ENCODE assay signal across 17 cellular contexts in the genomic region with DNA sequence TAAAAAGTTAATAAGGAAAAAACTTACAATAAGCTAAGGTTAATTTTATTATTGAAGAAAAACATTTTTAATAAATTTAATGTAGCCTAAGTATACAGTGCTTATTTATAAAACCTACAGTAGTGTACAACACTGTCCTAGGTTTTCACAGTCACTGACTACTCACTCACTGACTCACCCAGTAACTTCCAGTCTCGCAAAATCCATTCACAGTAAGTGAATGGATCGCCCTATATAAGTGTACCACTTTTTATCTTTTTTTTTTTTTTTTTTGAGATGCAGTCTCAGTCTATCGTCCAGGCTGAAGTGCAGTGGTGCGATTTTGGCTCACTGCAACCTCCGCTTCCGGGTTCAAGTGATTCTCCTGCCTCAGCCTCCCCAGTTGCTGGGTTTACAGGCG. TPM values are rescaled to one million over a fixed set of nuclear protein-coding genes. Genes with fewer than 3 reads are reported as not detected.
DNase-seq lines count a peak whose midpoint lies in the region; FAIRE-seq and TF ChIP-seq lines count a peak whose summit lies in the region.
"Had no signal": no experiment of that assay in that cellular context is flagged by ENCODE, and none has a peak within 500 bp of the region (broad histone marks: within the 10 kb centered on the region; RNA-seq: fewer than 3 reads in every experiment).

No MANE protein-coding gene starts in this region.

- 0 out of 2 replicates have a peak overlapping the region, but pooled peaks have one; percentile 15 for H3K27ac Mint-ChIP-seq in HFFc6
- H3K27ac Mint-ChIP-seq in nephron progenitor cell = no peak overlapping the region
- H3K27ac Mint-ChIP-seq: mesothelial cell of epicardium had no signal

- DNase-seq in HFFc6 (peak; percentile 37), NB4 (ENCODE audit: low read depth) (peak; percentile 52), brain microvascular endothelial cell (peak; percentile 53), kidney epithelial cell (ENCODE audit: low read depth) (peak; percentile 4), H7 (no peak), nephron progenitor cell (no peak), small intestine (no peak)
- DNase-seq: activated CD4-positive, CD25-positive, alpha-beta regulatory T cell treated with anti-CD3 and anti-CD28 coated beads, Interleukin-2, amount 50 U/mL, for 72 hours; activated CD8-positive, alpha-beta memory T cell treated with anti-CD3 and anti-CD28 coated beads, Interleukin-2, amount 50 U/mL, for 48 hours; activated naive CD4-positive, alpha-beta T cell treated with anti-CD3 and anti-CD28 coated beads, Interleukin-2, amount 10 ng/mL, durations not matched to agents 7 days and 5 days; DMS 273 treated with DMSO at 0.1 percent for 48 hours; effector memory CD4-positive, alpha-beta T cell; NCI-H2029; NCI-H524 treated with DMSO at 0.1 percent for 48 hours; right lobe of liver; T-cell had no signal

- TF ChIP-seq CTCF in HFFc6 (IDR thresholded peaks at IDR 0.05) (no peak), NB4 (IDR thresholded peaks at IDR 0.05; ENCODE audit: low read depth, low read length) (no peak), brain microvascular endothelial cell (IDR thresholded peaks at IDR 0.05; ENCODE audit: low read depth, low read length, missing control alignments) (no peak), kidney epithelial cell (IDR thresholded peaks at IDR 0.05; ENCODE audit: insufficient read depth, low read length, poor library complexity, severe bottlenecking) (no peak), nephron progenitor cell (IDR thresholded peaks at IDR 0.05) (no peak)

- no peaks in the 10 kb centered on the region for H3K4me1 ChIP-seq in small intestine (ENCODE audit: control insufficient read depth in 2 of 2, insufficient read depth in 1 of 2, low read depth in 1 of 2, low read length in 1 of 2)
- H3K4me1 ChIP-seq: right lobe of liver had no signal

- no peaks in the 10 kb centered on the region for H3K27me3 Mint-ChIP-seq in HFFc6 (ENCODE audit: insufficient read depth)
- H3K27me3 Mint-ChIP-seq in nephron progenitor cell (ENCODE audit: low read depth, poor library complexity) = no peaks in the 10 kb centered on the region
- H3K27me3 Mint-ChIP-seq: activated naive CD4-positive, alpha-beta T cell treated with anti-CD3 and anti-CD28 coated beads, Interleukin-2, amount 10 ng/mL, durations not matched to agents 7 days and 5 days; T-cell had no signal

- FAIRE-seq in small intestine (lab: Jason Lieb, UNC) = no peak

- H3K4me3 Mint-ChIP-seq in HFFc6 = no peak overlapping the region
- no peak overlapping the region for H3K4me3 Mint-ChIP-seq in nephron progenitor cell
- H3K4me3 Mint-ChIP-seq: activated naive CD4-positive, alpha-beta T cell treated with anti-CD3 and anti-CD28 coated beads, Interleukin-2, amount 10 ng/mL, durations not matched to agents 7 days and 5 days; mesothelial cell of epicardium; T-cell had no signal

- in situ Hi-C loops in brain microvascular endothelial cell (cut with HindIII; ENCODE audit: low pct_ligation_motif_present, low sequenced_read_pairs) = no loop called here

- H3K4me3 ChIP-seq in NB4 (ENCODE audit: low read depth, low read length) (no peak overlapping the region), brain microvascular endothelial cell (ENCODE audit: low read depth, low read length) (no peak overlapping the region), kidney epithelial cell (ENCODE audit: low read depth, low read length) (no peak overlapping the region), H7 (ENCODE audit: insufficient read depth, low read depth, low read length) (no peak overlapping the region), small intestine (ENCODE audit: low read depth in 1 of 2, low read length in 2 of 2) (no peak overlapping the region)
- H3K4me3 ChIP-seq: right lobe of liver had no signal

- H3K36me3 ChIP-seq in brain microvascular endothelial cell (replicated peaks) (no peaks in the 10 kb centered on the region), kidney epithelial cell (ENCODE audit: control insufficient read depth, insufficient read depth, low read length) (no peaks in the 10 kb centered on the region), H7 (replicated peaks; ENCODE audit: control insufficient read depth, insufficient read depth, low read length) (no peaks in the 10 kb centered on the region), small intestine (ENCODE audit: control insufficient read depth in 2 of 2, insufficient read depth in 2 of 2, low read length in 2 of 2) (peaks cover 1 to 2% of the 10 kb centered on the region in 2 donors)

- H3K9me3 Mint-ChIP-seq in HFFc6 (no peaks in the 10 kb centered on the region), nephron progenitor cell (peaks cover 7% of the 10 kb centered on the region)
- H3K9me3 Mint-ChIP-seq: T-cell had no signal

- H3K4me1 Mint-ChIP-seq in HFFc6 (ENCODE audit: low read depth) (peaks cover 68% of the 10 kb centered on the region), nephron progenitor cell (no peaks in the 10 kb centered on the region)
- H3K4me1 Mint-ChIP-seq: mesothelial cell of epicardium had no signal

- H3K36me3 Mint-ChIP-seq in HFFc6 (ENCODE audit: low read depth) = peaks cover 29% of the 10 kb centered on the region
- H3K36me3 Mint-ChIP-seq in nephron progenitor cell (ENCODE audit: low read depth) = peaks cover 26% of the 10 kb centered on the region

- no peaks in the 10 kb centered on the region for H3K9me3 ChIP-seq in small intestine (ENCODE audit: control insufficient read depth, low read depth)
- H3K9me3 ChIP-seq: right lobe of liver had no signal

- no peak for TF ChIP-seq POLR2A in NB4 (IDR thresholded peaks at IDR 0.05; ENCODE audit: extremely low read depth, insufficient read length)

- WGBS in small intestine, 3 donors = 96 to 99% (median 97%) methylated on average over 7 of the region's 7 CpGs

- no peak overlapping the region for H3K27ac ChIP-seq in brain microvascular endothelial cell
- H3K27ac ChIP-seq in small intestine (ENCODE audit: low read depth in 1 of 2, low read length in 1 of 2) = no peak overlapping the region
- H3K27ac ChIP-seq: right lobe of liver had no signal

- H3K27me3 ChIP-seq in brain microvascular endothelial cell (replicated peaks) (no peaks in the 10 kb centered on the region), kidney epithelial cell (ENCODE audit: control insufficient read depth, insufficient read depth, low read length) (no peaks in the 10 kb centered on the region), H7 (ENCODE audit: control insufficient read depth, insufficient read depth, low read length) (no peaks in the 10 kb centered on the region), small intestine (ENCODE audit: control insufficient read depth in 2 of 2, insufficient read depth in 2 of 2, low read length in 2 of 2) (no peaks in the 10 kb centered on the region)
- H3K27me3 ChIP-seq: right lobe of liver had no signal

RNA-seq across cellular contexts. Expression of gene FNIP1, which starts 47.7 kb away (rescaled TPM):
- 10 to 100 TPM; 19.9 to 24.8 (median 22.1) TPM for total RNA-seq in HFFc6 (2021; fragmentation: NEBNext Ultra II Directional; extraction: Animal tissue kit (Norgen Biotek cat#: 25700))
- 35.2 and 47.7 TPM in 2 replicates for total RNA-seq in kidney epithelial cell
- 17.6 and 21.5 TPM in 2 replicates for total RNA-seq in H7 (2014; rRNA removed; shearing (Covaris generic))
- 1 to 10 TPM; 4.7 to 5.9 (median 5.4) TPM for polyA plus RNA-seq in small intestine

Comparison
In these comparisons a context has a peak if more than half of its experiments do, and no peak if none do; other contexts are left out.
1. DNase-seq: peak in HFFc6 (single experiment), NB4 (single experiment), brain microvascular endothelial cell (single experiment) and kidney epithelial cell (single experiment); none in H7 (single experiment), nephron progenitor cell (single experiment) and small intestine (single experiment).